ENCODE assay signal across 25 cellular contexts in genomic region chr14:85263916-85264315, GRCh38.
"Had no signal": no experiment of that assay in that cellular context is flagged by ENCODE, and none has a peak within 500 bp of the region (broad histone marks: within the 10 kb centered on the region; RNA-seq: fewer than 3 reads in every experiment).

No MANE protein-coding gene starts in this region.

- ATAC-seq: natural killer cell; psoas muscle; right cardiac atrium; right lobe of liver; stimulated activated effector memory CD8-positive, alpha-beta T cell treated with anti-CD3 and anti-CD28 coated beads, Interleukin-12 subunit alpha, Interleukin-12 subunit beta, amount 100 ng/mL, for 72 hours; stimulated activated naive B cell treated with anti-CD40 and anti-IgM and Interleukin-4, amounts not matched to agents 10 μg/mL and 1 μg/mL and 100 μg/mL, for 72 hours had no signal

- FAIRE-seq: small intestine had no signal

- H3K9me3 ChIP-seq: ovary, psoas muscle, right lobe of liver, stomach, thoracic aorta, thyroid gland, tibial nerve, upper lobe of left lung, vagina had no signal

- H3K4me3 ChIP-seq: neural progenitor cell, ovary, psoas muscle, right lobe of liver, sigmoid colon, stomach, thoracic aorta, thyroid gland, tibial nerve, upper lobe of left lung, vagina had no signal

- DNase-seq: natural killer cell; occipital lobe; ovary; posterior cingulate gyrus; psoas muscle; right cardiac atrium; right lobe of liver; sigmoid colon; small intestine; stimulated activated CD4-positive, alpha-beta T cell treated with anti-CD3 and anti-CD28 coated beads, Interleukin-15, amount 100 ng/mL, for 24 hours; stimulated activated CD4-positive, alpha-beta T cell treated with anti-CD3 and anti-CD28 coated beads, Interleukin-2, amount 100 ng/mL, for 24 hours; stimulated activated CD4-positive, alpha-beta T cell treated with anti-CD3 and anti-CD28 coated beads, Interleukin-2, amount 100 ng/mL, for 48 hours; stimulated activated CD4-positive, alpha-beta T cell treated with anti-CD3 and anti-CD28 coated beads, Interleukin-4, amount 100 ng/mL, for 24 hours; stimulated activated naive B cell treated with anti-CD40 and anti-IgM and Interleukin-4, amounts not matched to agents 10 μg/mL and 1 μg/mL and 100 μg/mL, for 72 hours; stimulated activated naive CD4-positive, alpha-beta T cell treated with Interleukin-2 at 50 U/mL for 16 hours; stomach; thyroid gland; trophoblast cell; upper lobe of left lung had no signal

- H3K9ac ChIP-seq: neural progenitor cell, parathyroid adenoma had no signal

- H3K36me3 ChIP-seq: neural progenitor cell, ovary, right lobe of liver, sigmoid colon, stomach, thoracic aorta, thyroid gland, tibial nerve, upper lobe of left lung, vagina had no signal

- H3K27ac ChIP-seq: neural progenitor cell, ovary, parathyroid adenoma, psoas muscle, right lobe of liver, sigmoid colon, stomach, thoracic aorta, thyroid gland, tibial nerve, upper lobe of left lung, vagina had no signal
